11 cellular contexts compared by ENCODE assay signal in the genomic region with DNA sequence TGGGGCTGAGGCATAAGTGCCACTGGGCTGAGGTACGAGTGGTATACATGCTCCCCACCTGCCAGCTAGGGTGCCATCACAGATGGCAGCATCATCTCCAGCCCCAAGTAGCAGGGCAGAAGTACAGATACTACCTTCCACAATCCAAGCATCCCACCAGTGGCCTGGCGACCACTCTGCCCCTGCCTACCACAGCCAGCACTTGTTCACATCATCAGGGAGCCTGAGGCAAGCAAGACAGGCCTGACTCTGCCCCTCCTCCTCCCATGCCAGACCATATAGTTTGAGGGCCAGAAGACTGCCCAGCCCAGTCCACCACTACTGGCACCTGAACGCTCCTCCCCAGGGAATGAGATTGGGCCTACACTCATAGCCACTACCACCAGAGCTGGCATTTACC.
"Had no signal": no experiment of that assay in that cellular context is flagged by ENCODE, and none has a peak within 500 bp of the region (broad histone marks: within the 10 kb centered on the region; RNA-seq: fewer than 3 reads in every experiment).

No MANE protein-coding gene starts in this region.

- H3K36me3 ChIP-seq: HAP-1 had no signal

- FAIRE-seq: H1, H54 had no signal

- DNase-seq: GM23248, GOT3, H7, H9, HCEC 1CT, HFFc6 had no signal

- H3K4me3 ChIP-seq: GM23248, GM23338, HAP-1 had no signal

- ATAC-seq: GM23338, HCT116 had no signal

- H2AFZ ChIP-seq: GM23248, GM23338 had no signal

- H3K4me2 ChIP-seq: GM23338 had no signal

- H3K27ac ChIP-seq: GM23248 had no signal

- H3K4me1 ChIP-seq: HAP-1 had no signal

- H3K9me3 ChIP-seq: HAP-1 had no signal

- H3K9ac ChIP-seq: GM23248 had no signal
